In the genomic region with DNA sequence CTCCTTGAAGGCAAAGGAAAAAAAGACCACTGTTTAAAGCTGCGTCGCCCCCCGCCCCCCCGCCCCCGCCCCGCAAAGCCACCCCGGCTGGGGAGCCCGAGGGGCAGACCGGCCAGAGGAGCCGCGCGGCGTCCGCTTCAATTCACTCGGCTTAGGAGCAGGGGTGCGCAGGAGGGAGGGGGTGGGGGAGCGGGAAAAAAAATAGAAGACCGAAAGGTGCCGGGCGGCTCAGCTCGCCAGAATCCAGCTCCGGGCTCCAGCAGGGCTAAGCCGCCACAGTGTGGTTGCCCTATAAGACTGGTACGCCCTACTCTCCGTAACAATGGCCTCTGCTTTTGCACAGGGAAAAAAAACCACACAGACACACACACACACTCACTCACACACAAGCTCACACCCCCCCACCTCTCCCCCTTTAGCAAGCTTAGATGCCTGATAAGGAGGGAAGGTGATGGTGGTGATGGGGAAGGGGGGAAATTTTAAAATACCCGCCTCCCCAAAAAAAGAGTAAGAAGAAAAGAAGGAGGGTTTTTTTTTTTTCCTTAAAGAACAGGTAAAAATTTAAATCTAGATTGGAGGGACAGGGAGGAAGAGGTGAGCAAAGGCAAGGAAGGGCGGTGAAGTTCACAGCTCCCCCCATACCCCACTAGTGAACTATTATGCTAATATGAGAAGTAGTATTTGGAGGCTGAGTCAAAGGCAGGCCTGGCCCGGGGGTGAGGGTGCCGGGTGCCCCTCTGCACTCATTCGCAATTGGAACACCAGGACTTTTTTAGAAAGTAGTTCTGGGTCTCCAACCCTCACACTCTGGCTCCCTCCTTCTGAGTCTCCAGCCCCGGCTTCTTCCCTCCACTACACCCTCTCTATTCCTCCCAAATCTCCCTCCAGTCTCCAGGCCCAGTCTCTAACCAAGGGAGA, we compare ENCODE assay signal across 1 cellular context.
TF ChIP-seq lines count a peak whose summit lies in the region.

No MANE protein-coding gene starts in this region.

TF ChIP-seq in A549, 52 proteins besides CTCF, POLR2A, EP300 and RAD21 (continued from another document):
- TF ChIP-seq, protein P1, sequence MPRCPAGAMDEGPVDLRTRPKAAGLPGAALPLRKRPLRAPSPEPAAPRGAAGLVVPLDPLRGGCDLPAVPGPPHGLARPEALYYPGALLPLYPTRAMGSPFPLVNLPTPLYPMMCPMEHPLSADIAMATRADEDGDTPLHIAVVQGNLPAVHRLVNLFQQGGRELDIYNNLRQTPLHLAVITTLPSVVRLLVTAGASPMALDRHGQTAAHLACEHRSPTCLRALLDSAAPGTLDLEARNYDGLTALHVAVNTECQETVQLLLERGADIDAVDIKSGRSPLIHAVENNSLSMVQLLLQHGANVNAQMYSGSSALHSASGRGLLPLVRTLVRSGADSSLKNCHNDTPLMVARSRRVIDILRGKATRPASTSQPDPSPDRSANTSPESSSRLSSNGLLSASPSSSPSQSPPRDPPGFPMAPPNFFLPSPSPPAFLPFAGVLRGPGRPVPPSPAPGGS (IDR thresholded peaks at IDR 0.05): 0 out of 3 replicates have a peak, but pooled peaks have one; percentile 10
- TF ChIP-seq SMC3 (IDR thresholded peaks at IDR 0.05) (no peak; the same call in 2 of the 3 replicates), JUN (IDR thresholded peaks at IDR 0.05) (peak in 1 of 2 experiments; percentile 0; a peak in 1 of 5 replicates)
